Comparison of ENCODE assay signal across 15 cellular contexts in the genomic region with DNA sequence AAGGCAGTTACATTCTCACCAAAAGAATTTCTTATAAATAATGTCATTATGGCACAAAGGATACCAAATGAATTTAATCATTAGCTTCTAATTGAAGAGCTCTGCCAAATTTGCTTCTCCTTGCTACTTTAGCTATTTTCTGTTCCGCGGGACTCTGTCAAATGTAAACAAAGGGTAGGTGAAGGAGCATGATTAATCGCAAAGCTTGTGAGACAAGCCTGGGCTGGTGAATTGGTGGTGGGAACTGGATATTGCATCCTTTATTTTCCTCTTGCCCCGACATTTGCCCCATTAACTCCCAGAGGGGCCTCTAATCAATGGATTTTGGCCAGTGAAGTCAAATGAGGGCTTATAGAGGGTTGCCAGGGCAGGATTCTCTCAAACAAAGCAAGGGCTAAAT.
DNase-seq lines count a peak whose midpoint lies in the region; ATAC-seq and TF ChIP-seq lines count a peak whose summit lies in the region.
"Had no signal": no experiment of that assay in that cellular context is flagged by ENCODE, and none has a peak within 500 bp of the region (broad histone marks: within the 10 kb centered on the region; RNA-seq: fewer than 3 reads in every experiment).

No MANE protein-coding gene starts in this region.

- no peak for TF ChIP-seq POLR2A in body of pancreas (IDR thresholded peaks at IDR 0.05)
- no peak for TF ChIP-seq POLR2A in right lobe of liver (IDR thresholded peaks at IDR 0.05)

- TF ChIP-seq CTCF in body of pancreas (IDR thresholded peaks at IDR 0.05) (peak in 4 of 7 experiments; percentile 6 to 11 (median 8)), right lobe of liver (IDR thresholded peaks at IDR 0.05) (no peak), chondrocyte (IDR thresholded peaks at IDR 0.05) (no peak)

- H3K27me3 ChIP-seq in body of pancreas (no peaks in the 10 kb centered on the region), right lobe of liver (no peaks in the 10 kb centered on the region)
- H3K27me3 ChIP-seq: SJSA1 had no signal

- no peaks in the 10 kb centered on the region for H3K27me3 Mint-ChIP-seq in chondrocyte (ENCODE audit: low read depth)

- ATAC-seq in body of pancreas (no peak), right lobe of liver (peak in 3 of 4 donors; percentile 51 to 81 (median 64))
- ATAC-seq: mucosa of descending colon had no signal

- in situ Hi-C loops in Caki2 (cut with HindIII; ENCODE audit: low pct_unique_long_range_greater_than_20kb, low sequenced_read_pairs) = no loop called here

- no peak overlapping the region for H3K4me3 ChIP-seq in body of pancreas
- H3K4me3 ChIP-seq in right lobe of liver = no peak overlapping the region
- H3K4me3 ChIP-seq: mucosa of descending colon, SJSA1, upper lobe of left lung had no signal

- H3K36me3 ChIP-seq in body of pancreas (replicated peaks in 1 of 2; ENCODE audit: insufficient read depth in 1 of 2, low read depth in 2 of 2) (no peaks in the 10 kb centered on the region), right lobe of liver (no peaks in the 10 kb centered on the region)
- H3K36me3 ChIP-seq: SJSA1, upper lobe of left lung had no signal

- peak overlapping the region in 2 of 4 donors; percentile 2 to 44 for H3K27ac ChIP-seq in body of pancreas
- H3K27ac ChIP-seq in right lobe of liver = no peak overlapping the region
- H3K27ac ChIP-seq: SJSA1, upper lobe of left lung had no signal

- H3K4me1 ChIP-seq in body of pancreas (peaks cover 18% of the 10 kb centered on the region), right lobe of liver (peaks cover 0 to 5% (median 0%) of the 10 kb centered on the region in 4 donors)

- H3K9me3 ChIP-seq in body of pancreas = no peaks in the 10 kb centered on the region
- H3K9me3 ChIP-seq in right lobe of liver = no peaks in the 10 kb centered on the region
- H3K9me3 ChIP-seq: mucosa of descending colon, SJSA1, upper lobe of left lung had no signal

- peaks cover 10% of the 10 kb centered on the region for H3K4me1 Mint-ChIP-seq in chondrocyte (ENCODE audit: low read depth)

- 9% methylated on average over 4 of the region's 4 CpGs for WGBS in body of pancreas, 2 donors
- WGBS in right lobe of liver (ENCODE audit: insufficient coverage, low coverage, low lambda C conversion rate, missing lambda C conversion rate) = 13% methylated on average over 4 of the region's 4 CpGs

- H3K4me3 Mint-ChIP-seq in chondrocyte (ENCODE audit: unreplicated experiment) = no peak overlapping the region

- DNase-seq in Caki2 (ENCODE audit: low read depth) (peak; percentile 46), M059J (ENCODE audit: low read depth) (peak; percentile 55), body of pancreas (peak in 1 of 4 donors; percentile 10), right lobe of liver (no peak), chondrocyte (ENCODE audit: low spot score) (no peak), NCI-H2029 treated with DMSO at 0.1 percent for 48 hours (lab: John Stamatoyannopoulos, UW) (no peak), GM03348 (ENCODE audit: low spot score) (no peak)
- no peak for DNase-seq in stimulated activated CD4-positive, alpha-beta T cell treated with anti-CD3 and anti-CD28 coated beads, Interleukin-15, amount 100 ng/mL, for 24 hours
- DNase-seq: activated T-cell treated with anti-CD3 and anti-CD28 coated beads, Interleukin-2, amount 50 U/mL, for 1 hour; C1 segment of cervical spinal cord; hippocampal formation; mucosa of descending colon; NCI-H2081 treated with DMSO at 0.1 percent for 48 hours; upper lobe of left lung had no signal

- peaks cover 10% of the 10 kb centered on the region for H3K9me3 Mint-ChIP-seq in chondrocyte (ENCODE audit: low read depth)

- H3K27ac Mint-ChIP-seq in chondrocyte (ENCODE audit: unreplicated experiment) = no peak overlapping the region

- intact Hi-C loops in body of pancreas (cut with DNase I) = no loop called here
- intact Hi-C loops in right lobe of liver (cut with DNase I) = no loop called here

- no peaks in the 10 kb centered on the region for H3K36me3 Mint-ChIP-seq in chondrocyte (ENCODE audit: low read depth)

Comparison
In these comparisons a context has a peak if more than half of its experiments do, and no peak if none do; other contexts are left out.
1. DNase-seq: peak in Caki2 (single experiment) and M059J (single experiment); none in right lobe of liver (0 of 3), chondrocyte (single experiment), stimulated activated CD4-positive, alpha-beta T cell treated with anti-CD3 and anti-CD28 coated beads, Interleukin-15, amount 100 ng/mL, for 24 hours (single experiment), NCI-H2029 treated with DMSO at 0.1 percent for 48 hours (single experiment) and GM03348 (single experiment).
2. CTCF ChIP-seq: peak in body of pancreas (4 of 7); none in right lobe of liver (0 of 4) and chondrocyte (single experiment).